ENCODE assay signal across 11 cellular contexts in the genomic region with DNA sequence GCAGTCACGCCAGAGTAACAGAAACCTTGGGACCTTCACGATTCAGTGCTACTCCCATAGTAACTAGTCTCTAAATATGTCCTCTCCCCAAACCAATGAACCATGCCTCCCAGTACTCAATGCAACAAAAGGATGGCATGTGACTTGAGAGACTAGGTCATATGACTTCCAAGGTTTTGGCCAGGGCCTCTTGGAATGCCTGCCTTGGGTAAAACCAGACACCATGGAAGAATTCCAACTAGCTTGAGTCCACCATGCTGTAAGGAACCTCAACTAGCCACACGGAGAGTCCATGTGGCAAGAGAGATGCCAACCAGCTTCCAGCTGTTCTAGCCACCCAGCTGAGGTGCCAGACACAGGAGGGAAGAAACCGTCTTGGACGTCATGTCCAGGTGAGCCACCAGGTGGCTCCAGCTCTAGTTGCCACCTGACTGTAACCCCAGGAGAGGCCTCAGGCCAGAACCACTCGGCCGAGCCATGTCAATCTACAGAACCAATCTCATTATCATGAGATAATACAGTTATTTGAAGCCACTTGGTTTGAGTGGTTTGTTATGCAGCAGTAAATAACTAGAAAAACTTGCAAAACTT.
DNase-seq lines count a peak whose midpoint lies in the region; ATAC-seq and TF ChIP-seq lines count a peak whose summit lies in the region.
"Had no signal": no experiment of that assay in that cellular context is flagged by ENCODE, and none has a peak within 500 bp of the region (broad histone marks: within the 10 kb centered on the region; RNA-seq: fewer than 3 reads in every experiment).

No MANE protein-coding gene starts in this region.

- H3K36me3 ChIP-seq in endodermal cell (ENCODE audit: control insufficient read depth, insufficient read depth, low read length) (no peaks in the 10 kb centered on the region), left ventricle myocardium inferior (no peaks in the 10 kb centered on the region)

- H3K9ac ChIP-seq in endodermal cell (ENCODE audit: extremely low read depth, low read length, poor library complexity, severe bottlenecking), result no peak overlapping the region

- H3K4me1 Mint-ChIP-seq in activated CD8-positive, alpha-beta memory T cell treated with anti-CD3 and anti-CD28 coated beads, Interleukin-2, amount 10 ng/mL, durations not matched to agents 7 days and 5 days, result peaks cover 18% of the 10 kb centered on the region
- peaks cover 6% of the 10 kb centered on the region for H3K4me1 Mint-ChIP-seq in endodermal cell

- peak; percentile 23 for ATAC-seq in activated CD8-positive, alpha-beta memory T cell treated with anti-CD3 and anti-CD28 coated beads, Interleukin-2, amount 10 ng/mL, durations not matched to agents 7 days and 5 days
- ATAC-seq in HG03354 (IDR thresholded peaks at IDR 0.05; ENCODE audit: poor library complexity, severe bottlenecking, unreplicated experiment), result no peak
- no peak for ATAC-seq in HG02885 (IDR thresholded peaks at IDR 0.05; ENCODE audit: poor library complexity, unreplicated experiment)
- ATAC-seq: psoas muscle had no signal

- H3K27me3 ChIP-seq in endodermal cell (ENCODE audit: control insufficient read depth, insufficient read depth, low read length, poor library complexity, severe bottlenecking) (no peaks in the 10 kb centered on the region), left ventricle myocardium inferior (ENCODE audit: low read depth) (peaks cover 5% of the 10 kb centered on the region)

- DNase-seq in activated CD8-positive, alpha-beta memory T cell treated with anti-CD3 and anti-CD28 coated beads, Interleukin-2, amount 10 ng/mL, durations not matched to agents 7 days and 5 days, result peak; percentile 49
- no peak for DNase-seq in activated CD8-positive, alpha-beta memory T cell treated with anti-CD3 and anti-CD28 coated beads, Interleukin-2, amount 50 U/mL, for 48 hours
- DNase-seq in NCI-H69 (lab: John Stamatoyannopoulos, UW) (peak; percentile 28), endodermal cell (peak; percentile 88), left ventricle myocardium inferior (no peak)
- DNase-seq in stimulated activated CD4-positive, alpha-beta T cell treated with anti-CD3 and anti-CD28 coated beads, Interleukin-4, amount 100 ng/mL, for 1 hour, result peak; percentile 32
- DNase-seq: psoas muscle, SW 1271 had no signal

- H3K9me3 ChIP-seq in endodermal cell (ENCODE audit: control insufficient read depth, low read length), result peaks cover 15% of the 10 kb centered on the region
- H3K9me3 ChIP-seq in left ventricle myocardium inferior (replicated peaks), result peaks cover 15% of the 10 kb centered on the region
- H3K9me3 ChIP-seq: psoas muscle had no signal

- no peak overlapping the region for H3K4me3 Mint-ChIP-seq in activated CD8-positive, alpha-beta memory T cell treated with anti-CD3 and anti-CD28 coated beads, Interleukin-2, amount 10 ng/mL, durations not matched to agents 7 days and 5 days
- H3K4me3 Mint-ChIP-seq in endodermal cell, result no peak overlapping the region
- H3K4me3 Mint-ChIP-seq: CD4-positive, CD25-positive, alpha-beta regulatory T cell had no signal

- H3K4me1 ChIP-seq in endodermal cell (ENCODE audit: control insufficient read depth, insufficient read depth, low read length) (no peaks in the 10 kb centered on the region), left ventricle myocardium inferior (peaks cover 2% of the 10 kb centered on the region)
- H3K4me1 ChIP-seq: psoas muscle had no signal

- TF ChIP-seq CTCF in endodermal cell (conservative IDR thresholded peaks at IDR 0.05) (peak; percentile 83), left ventricle myocardium inferior (IDR thresholded peaks at IDR 0.05; ENCODE audit: borderline replicate concordance) (no peak)

- intact Hi-C loops in left ventricle myocardium inferior (cut with micrococcal nuclease), result no loop called here

- peaks cover 27% of the 10 kb centered on the region for H3K27me3 Mint-ChIP-seq in activated CD8-positive, alpha-beta memory T cell treated with anti-CD3 and anti-CD28 coated beads, Interleukin-2, amount 10 ng/mL, durations not matched to agents 7 days and 5 days
- no peaks in the 10 kb centered on the region for H3K27me3 Mint-ChIP-seq in endodermal cell (ENCODE audit: insufficient read depth)

- H3K4me3 ChIP-seq in endodermal cell (ENCODE audit: low read length) (no peak overlapping the region), left ventricle myocardium inferior (no peak overlapping the region)
- H3K4me3 ChIP-seq: psoas muscle had no signal

- CTCF ChIA-PET in activated CD8-positive, alpha-beta memory T cell treated with anti-CD3 and anti-CD28 coated beads, Interleukin-2, amount 10 ng/mL, durations not matched to agents 7 days and 5 days (lab: Charles Lee), result interaction anchor here (0.8 to 1.4 kb wide), 2 partner anchors 12 to 81 kb away, joined by 3 read pairs; no protein-coding TSS in a partner anchor

- no peaks in the 10 kb centered on the region for H3K36me3 Mint-ChIP-seq in activated CD8-positive, alpha-beta memory T cell treated with anti-CD3 and anti-CD28 coated beads, Interleukin-2, amount 10 ng/mL, durations not matched to agents 7 days and 5 days
- H3K36me3 Mint-ChIP-seq in endodermal cell (ENCODE audit: low read depth), result no peaks in the 10 kb centered on the region
- H3K36me3 Mint-ChIP-seq: CD4-positive, CD25-positive, alpha-beta regulatory T cell had no signal

- no peaks in the 10 kb centered on the region for H3K9me3 Mint-ChIP-seq in activated CD8-positive, alpha-beta memory T cell treated with anti-CD3 and anti-CD28 coated beads, Interleukin-2, amount 10 ng/mL, durations not matched to agents 7 days and 5 days (ENCODE audit: low read depth)
- H3K9me3 Mint-ChIP-seq in endodermal cell, result peaks cover 8% of the 10 kb centered on the region

- 77 to 79% methylated on average over 4 to 7 of the region's 7 CpGs for WGBS in endodermal cell (ENCODE audit: insufficient coverage in 1 of 2, insufficient read length in 1 of 2), 2 experiments

- H3K27ac ChIP-seq in endodermal cell (ENCODE audit: low read depth, low read length) (no peak overlapping the region), left ventricle myocardium inferior (replicated peaks) (no peak overlapping the region)
- H3K27ac ChIP-seq: psoas muscle had no signal

- H3K27ac Mint-ChIP-seq in activated CD8-positive, alpha-beta memory T cell treated with anti-CD3 and anti-CD28 coated beads, Interleukin-2, amount 10 ng/mL, durations not matched to agents 7 days and 5 days, result no peak overlapping the region
- H3K27ac Mint-ChIP-seq in endodermal cell, result no peak overlapping the region
- H3K27ac Mint-ChIP-seq: CD4-positive, CD25-positive, alpha-beta regulatory T cell had no signal

Comparison
In these comparisons a context has a peak if more than half of its experiments do, and no peak if none do; other contexts are left out.
1. DNase-seq: peak in activated CD8-positive, alpha-beta memory T cell treated with anti-CD3 and anti-CD28 coated beads, Interleukin-2, amount 10 ng/mL, durations not matched to agents 7 days and 5 days (single experiment), NCI-H69 (single experiment), endodermal cell (single experiment) and stimulated activated CD4-positive, alpha-beta T cell treated with anti-CD3 and anti-CD28 coated beads, Interleukin-4, amount 100 ng/mL, for 1 hour (single experiment); none in activated CD8-positive, alpha-beta memory T cell treated with anti-CD3 and anti-CD28 coated beads, Interleukin-2, amount 50 U/mL, for 48 hours (single experiment) and left ventricle myocardium inferior (single experiment).